In genomic region chr15:69002783-69003182, GRCh38 we compare ENCODE assay signal across 9 cellular contexts. TPM values are rescaled to one million over a fixed set of nuclear protein-coding genes. Genes with fewer than 3 reads are reported as not detected.
"Had no signal": no experiment of that assay in that cellular context is flagged by ENCODE, and none has a peak within 500 bp of the region (broad histone marks: within the 10 kb centered on the region; RNA-seq: fewer than 3 reads in every experiment).

No MANE protein-coding gene starts in this region.

- ATAC-seq: HepG2 had no signal

- H3K27ac ChIP-seq: HL-60, KMS-11 had no signal

- DNase-seq: IMR-90, KBM-7, KG1 had no signal

- H3K9ac ChIP-seq: KMS-11 had no signal

- FAIRE-seq: HepG2, HTR-8/SVneo had no signal

- H3K4me2 ChIP-seq: KMS-11 had no signal

RNA-seq across cellular contexts. Expression of gene NOX5, which starts 11.7 kb away (rescaled TPM):
- total RNA-seq: HepG2, HT-29, IMR-90 had no signal
- polyA plus RNA-seq: HepG2, IgD-negative memory B cell had no signal
